Comparison of ENCODE assay signal across 17 cellular contexts in the genomic region with DNA sequence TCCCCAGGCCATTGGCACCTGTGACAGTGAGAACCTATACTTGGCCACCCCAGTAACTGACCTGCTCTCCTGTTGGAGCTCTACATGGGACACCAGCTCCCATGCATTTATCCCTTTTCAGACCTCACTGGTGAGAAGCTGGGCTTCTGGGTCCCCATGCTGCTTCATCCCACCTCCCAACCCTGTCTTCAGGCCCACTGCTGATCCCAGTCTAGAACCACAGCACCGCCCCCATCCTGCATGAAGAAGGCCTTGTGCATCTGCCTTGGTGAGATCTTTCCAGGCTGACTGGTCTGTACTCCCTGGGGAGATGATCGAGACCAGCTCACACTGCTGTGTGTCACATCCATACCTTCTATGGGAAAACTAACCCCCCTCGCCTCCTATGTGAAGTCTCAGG.
"Had no signal": no experiment of that assay in that cellular context is flagged by ENCODE, and none has a peak within 500 bp of the region (broad histone marks: within the 10 kb centered on the region; RNA-seq: fewer than 3 reads in every experiment).

No MANE protein-coding gene starts in this region.

- H3K27ac ChIP-seq: epithelial cell of prostate, SJSA1, suprapubic skin had no signal

- ATAC-seq: activated CD8-positive, alpha-beta T cell treated with anti-CD3 and anti-CD28 coated beads for 36 hours; effector memory CD8-positive, alpha-beta T cell; naive thymus-derived CD8-positive, alpha-beta T cell; T-helper 17 cell had no signal

- H3K4me3 Mint-ChIP-seq: activated CD4-positive, alpha-beta T cell treated with anti-CD3 and anti-CD28 coated beads, Interleukin-2, amount 10 ng/mL, durations not matched to agents 24 days and 14 days; activated CD8-positive, alpha-beta T cell treated with anti-CD3 and anti-CD28 coated beads for 36 hours; activated naive CD8-positive, alpha-beta T cell; activated T-helper 1 cell treated with anti-CD3 and anti-CD28 coated beads, Interleukin-12 subunit alpha, Interleukin-12 subunit beta, Interleukin-2, Interleukin-4 antibody, amounts not matched to agents 30 ng/mL and 10 ng/mL and 1 ng/mL, durations not matched to agents 14 hours and 24 hours and 36 hours; effector memory CD8-positive, alpha-beta T cell; naive thymus-derived CD8-positive, alpha-beta T cell; stimulated activated naive CD8-positive, alpha-beta T cell treated with anti-CD3 and anti-CD28 coated beads, Interleukin-15, Interleukin-2, amounts not matched to agents 100 ng/mL and 50 ng/mL, for 24 hours; T-helper 17 cell had no signal

- H3K27me3 ChIP-seq: SJSA1, suprapubic skin had no signal

- H3K27me3 Mint-ChIP-seq: activated CD4-positive, alpha-beta T cell treated with anti-CD3 and anti-CD28 coated beads, Interleukin-2, amount 10 ng/mL, durations not matched to agents 24 days and 14 days; activated CD8-positive, alpha-beta T cell treated with anti-CD3 and anti-CD28 coated beads for 36 hours; activated naive CD8-positive, alpha-beta T cell; effector memory CD8-positive, alpha-beta T cell; naive thymus-derived CD8-positive, alpha-beta T cell; stimulated activated naive CD8-positive, alpha-beta T cell treated with anti-CD3 and anti-CD28 coated beads, Interleukin-15, Interleukin-2, amounts not matched to agents 100 ng/mL and 50 ng/mL, for 24 hours; T-helper 17 cell had no signal

- H3K4me1 Mint-ChIP-seq: activated CD4-positive, alpha-beta T cell treated with anti-CD3 and anti-CD28 coated beads, Interleukin-2, amount 10 ng/mL, durations not matched to agents 24 days and 14 days had no signal

- H3K9me3 Mint-ChIP-seq: activated CD4-positive, alpha-beta T cell treated with anti-CD3 and anti-CD28 coated beads, Interleukin-2, amount 10 ng/mL, durations not matched to agents 24 days and 14 days; activated CD8-positive, alpha-beta T cell treated with anti-CD3 and anti-CD28 coated beads for 36 hours; activated T-helper 1 cell treated with anti-CD3 and anti-CD28 coated beads, Interleukin-12 subunit alpha, Interleukin-12 subunit beta, Interleukin-2, Interleukin-4 antibody, amounts not matched to agents 30 ng/mL and 10 ng/mL and 1 ng/mL, durations not matched to agents 14 hours and 24 hours and 36 hours; effector memory CD8-positive, alpha-beta T cell; naive thymus-derived CD8-positive, alpha-beta T cell; stimulated activated naive CD8-positive, alpha-beta T cell treated with anti-CD3 and anti-CD28 coated beads, Interleukin-15, Interleukin-2, amounts not matched to agents 100 ng/mL and 50 ng/mL, for 24 hours had no signal

- H3K36me3 ChIP-seq: SJSA1, suprapubic skin had no signal

- H3K4me1 ChIP-seq: suprapubic skin had no signal

- H3K27ac Mint-ChIP-seq: activated CD4-positive, alpha-beta T cell treated with anti-CD3 and anti-CD28 coated beads, Interleukin-2, amount 10 ng/mL, durations not matched to agents 24 days and 14 days; activated CD8-positive, alpha-beta T cell treated with anti-CD3 and anti-CD28 coated beads for 36 hours; activated naive CD8-positive, alpha-beta T cell; activated T-helper 1 cell treated with anti-CD3 and anti-CD28 coated beads, Interleukin-12 subunit alpha, Interleukin-12 subunit beta, Interleukin-2, Interleukin-4 antibody, amounts not matched to agents 30 ng/mL and 10 ng/mL and 1 ng/mL, durations not matched to agents 14 hours and 24 hours and 36 hours; stimulated activated naive CD8-positive, alpha-beta T cell treated with anti-CD3 and anti-CD28 coated beads, Interleukin-15, Interleukin-2, amounts not matched to agents 100 ng/mL and 50 ng/mL, for 24 hours; T-helper 17 cell had no signal

- H3K4me3 ChIP-seq: SJSA1, suprapubic skin had no signal

- H3K9me3 ChIP-seq: suprapubic skin had no signal

- DNase-seq: activated CD4-positive, alpha-beta T cell treated with anti-CD3 and anti-CD28 coated beads, Interleukin-2, amount 10 ng/mL, durations not matched to agents 24 days and 14 days; activated CD8-positive, alpha-beta T cell treated with anti-CD3 and anti-CD28 coated beads for 36 hours; activated gamma-delta T cell treated with Interleukin-2 at 50 U/mL for 16 hours; dermis blood vessel endothelial cell; effector memory CD8-positive, alpha-beta T cell; mesenchymal stem cell; naive thymus-derived CD8-positive, alpha-beta T cell; posterior cingulate gyrus; stimulated activated CD4-positive, alpha-beta T cell treated with anti-CD3 and anti-CD28 coated beads, Interleukin-2, amount 100 ng/mL, for 24 hours; T-helper 17 cell; trophoblast cell had no signal
